Comparison of ENCODE assay signal across 20 cellular contexts in genomic region chr4:172147702-172148101, GRCh38.
A peak's percentile ranks its signal among the peaks of the same experiment; 100 is the strongest.
DNase-seq lines count a peak whose midpoint lies in the region; ATAC-seq and TF ChIP-seq lines count a peak whose summit lies in the region.
"Had no signal": no experiment of that assay in that cellular context is flagged by ENCODE, and none has a peak within 500 bp of the region (broad histone marks: within the 10 kb centered on the region; RNA-seq: fewer than 3 reads in every experiment).

No MANE protein-coding gene starts in this region.

- WGBS in body of pancreas, 2 donors = 11 to 16% methylated on average over 2 of the region's 2 CpGs

- DNase-seq in AG04449 (ENCODE audit: low read depth, low spot score) = peak; percentile 36
- DNase-seq in HFFc6 = peak; percentile 48
- peak; percentile 49 for DNase-seq in SK-MEL-5 (ENCODE audit: low read depth, low spot score)
- peak; percentile 77 for DNase-seq in fibroblast of peridontal ligament (ENCODE audit: extremely low read depth)
- DNase-seq in stimulated activated CD4-positive, alpha-beta T cell treated with anti-CD3 and anti-CD28 coated beads, Interleukin-4, amount 100 ng/mL, for 4 hours = no peak
- DNase-seq in NCI-H2107 treated with DMSO at 0.1 percent for 48 hours (lab: John Stamatoyannopoulos, UW; ENCODE audit: unreplicated experiment) = no peak
- DNase-seq in body of pancreas = no peak
- DNase-seq in activated T-cell treated with anti-CD3 and anti-CD28 coated beads, Interleukin-2, amount 50 U/mL, for 72 hours = no peak
- DNase-seq: activated T-cell treated with anti-CD3 and anti-CD28 coated beads for 4 hours; DMS 273 treated with DMSO at 0.1 percent for 48 hours; effector memory CD4-positive, alpha-beta T cell; islet precursor cell; NCI-H226; stimulated activated naive B cell treated with anti-CD40 and anti-IgM and Interleukin-4, amounts not matched to agents 10 μg/mL and 1 μg/mL and 100 μg/mL, for 72 hours; upper lobe of left lung had no signal

- H3K27me3 Mint-ChIP-seq in HFFc6 (ENCODE audit: insufficient read depth) = no peaks in the 10 kb centered on the region; the same call in 1 of the 2 replicates
- no peaks in the 10 kb centered on the region for H3K27me3 Mint-ChIP-seq in activated T-cell treated with anti-CD3 and anti-CD28 coated beads, Interleukin-2, amount 50 U/mL, for 72 hours (ENCODE audit: low read depth)
- H3K27me3 Mint-ChIP-seq: activated naive CD4-positive, alpha-beta T cell treated with anti-CD3 and anti-CD28 coated beads, Interleukin-2, amount 50 U/mL, for 24 hours; stimulated activated naive B cell treated with anti-CD40 and anti-IgM and Interleukin-4, amounts not matched to agents 10 μg/mL and 1 μg/mL and 100 μg/mL, for 72 hours had no signal

- H3K27me3 ChIP-seq in body of pancreas = no peaks in the 10 kb centered on the region
- H3K27me3 ChIP-seq: cardiac muscle cell, gastroesophageal sphincter, upper lobe of left lung had no signal

- no peaks in the 10 kb centered on the region for H3K9me3 ChIP-seq in body of pancreas
- H3K9me3 ChIP-seq: gastroesophageal sphincter, upper lobe of left lung had no signal

- TF ChIP-seq CTCF in AG04449 (IDR thresholded peaks at IDR 0.05; ENCODE audit: insufficient read depth, low read length, missing control alignments) = no peak
- peak; percentile 63 for TF ChIP-seq CTCF in HFFc6 (IDR thresholded peaks at IDR 0.05)
- no peak for TF ChIP-seq CTCF in body of pancreas (IDR thresholded peaks at IDR 0.05)

- intact Hi-C loops in body of pancreas (cut with DNase I) = no loop called here

- no peak overlapping the region for H3K27ac ChIP-seq in body of pancreas
- H3K27ac ChIP-seq: cardiac muscle cell, gastroesophageal sphincter, upper lobe of left lung had no signal

- in situ Hi-C loops in SK-MEL-5 (cut with HindIII; ENCODE audit: low pct_unique_long_range_greater_than_20kb, low sequenced_read_pairs) = no loop called here

- no peaks in the 10 kb centered on the region for H3K4me1 ChIP-seq in body of pancreas
- H3K4me1 ChIP-seq: gastroesophageal sphincter, upper lobe of left lung had no signal

- H3K4me1 Mint-ChIP-seq in HFFc6 (ENCODE audit: low read depth) = peaks cover 27% of the 10 kb centered on the region
- H3K4me1 Mint-ChIP-seq in activated T-cell treated with anti-CD3 and anti-CD28 coated beads, Interleukin-2, amount 50 U/mL, for 72 hours (ENCODE audit: low read depth) = no peaks in the 10 kb centered on the region
- H3K4me1 Mint-ChIP-seq: activated naive CD4-positive, alpha-beta T cell treated with anti-CD3 and anti-CD28 coated beads, Interleukin-2, amount 50 U/mL, for 24 hours had no signal

- H3K36me3 ChIP-seq in body of pancreas (replicated peaks in 1 of 2; ENCODE audit: insufficient read depth in 1 of 2, low read depth in 2 of 2) = no peaks in the 10 kb centered on the region
- H3K36me3 ChIP-seq: cardiac muscle cell, gastroesophageal sphincter, upper lobe of left lung had no signal

- CTCF ChIA-PET in AG04449 (lab: Yijun Ruan, JAX) = interaction anchor here (0.8 to 1.9 kb wide), 4 partner anchors 11 to 1888 kb away, joined by 3 to 5 read pairs (median 4); no protein-coding TSS in a partner anchor

- H3K4me3 Mint-ChIP-seq in HFFc6 = no peak overlapping the region
- no peak overlapping the region for H3K4me3 Mint-ChIP-seq in activated T-cell treated with anti-CD3 and anti-CD28 coated beads, Interleukin-2, amount 50 U/mL, for 72 hours
- H3K4me3 Mint-ChIP-seq: activated naive CD4-positive, alpha-beta T cell treated with anti-CD3 and anti-CD28 coated beads, Interleukin-2, amount 50 U/mL, for 24 hours; stimulated activated naive B cell treated with anti-CD40 and anti-IgM and Interleukin-4, amounts not matched to agents 10 μg/mL and 1 μg/mL and 100 μg/mL, for 72 hours; T-helper 1 cell treated with Interleukin-12 subunit alpha and Interleukin-12 subunit beta and Interleukin-4 antibody, amounts not matched to agents 30 μg/mL and 1 μg/mL, for 36 hours had no signal

- no peak overlapping the region for H3K4me3 ChIP-seq in AG04449 (ENCODE audit: low read depth, low read length)
- H3K4me3 ChIP-seq in body of pancreas = no peak overlapping the region
- H3K4me3 ChIP-seq: cardiac muscle cell, gastroesophageal sphincter, upper lobe of left lung had no signal

- no peaks in the 10 kb centered on the region for H3K9me3 Mint-ChIP-seq in HFFc6
- H3K9me3 Mint-ChIP-seq in activated T-cell treated with anti-CD3 and anti-CD28 coated beads, Interleukin-2, amount 50 U/mL, for 72 hours = peaks cover 3 to 5% of the 10 kb centered on the region in 2 donors
- H3K9me3 Mint-ChIP-seq: activated naive CD4-positive, alpha-beta T cell treated with anti-CD3 and anti-CD28 coated beads, Interleukin-2, amount 50 U/mL, for 24 hours; stimulated activated naive B cell treated with anti-CD40 and anti-IgM and Interleukin-4, amounts not matched to agents 10 μg/mL and 1 μg/mL and 100 μg/mL, for 72 hours; T-helper 1 cell treated with Interleukin-12 subunit alpha and Interleukin-12 subunit beta and Interleukin-4 antibody, amounts not matched to agents 30 μg/mL and 1 μg/mL, for 36 hours had no signal

- no peaks in the 10 kb centered on the region for H3K36me3 Mint-ChIP-seq in HFFc6 (ENCODE audit: low read depth)
- H3K36me3 Mint-ChIP-seq in activated T-cell treated with anti-CD3 and anti-CD28 coated beads, Interleukin-2, amount 50 U/mL, for 72 hours (ENCODE audit: insufficient read depth in 2 of 2) = no peaks in the 10 kb centered on the region
- H3K36me3 Mint-ChIP-seq: activated naive CD4-positive, alpha-beta T cell treated with anti-CD3 and anti-CD28 coated beads, Interleukin-2, amount 50 U/mL, for 24 hours; stimulated activated naive B cell treated with anti-CD40 and anti-IgM and Interleukin-4, amounts not matched to agents 10 μg/mL and 1 μg/mL and 100 μg/mL, for 72 hours had no signal

- no peak for ATAC-seq in body of pancreas
- ATAC-seq in activated T-cell treated with anti-CD3 and anti-CD28 coated beads, Interleukin-2, amount 50 U/mL, for 72 hours (replicated peaks in 1 of 2) = no peak
- ATAC-seq: gastroesophageal sphincter; HepG2; stimulated activated naive B cell treated with anti-CD40 and anti-IgM and Interleukin-4, amounts not matched to agents 10 μg/mL and 1 μg/mL and 100 μg/mL, for 72 hours had no signal

- no peak overlapping the region for H3K27ac Mint-ChIP-seq in HFFc6
- H3K27ac Mint-ChIP-seq in activated T-cell treated with anti-CD3 and anti-CD28 coated beads, Interleukin-2, amount 50 U/mL, for 72 hours = no peak overlapping the region
- H3K27ac Mint-ChIP-seq: activated naive CD4-positive, alpha-beta T cell treated with anti-CD3 and anti-CD28 coated beads, Interleukin-2, amount 50 U/mL, for 24 hours; stimulated activated naive B cell treated with anti-CD40 and anti-IgM and Interleukin-4, amounts not matched to agents 10 μg/mL and 1 μg/mL and 100 μg/mL, for 72 hours; T-helper 1 cell treated with Interleukin-12 subunit alpha and Interleukin-12 subunit beta and Interleukin-4 antibody, amounts not matched to agents 30 μg/mL and 1 μg/mL, for 36 hours had no signal

- POLR2A ChIA-PET in AG04449 (lab: Yijun Ruan, JAX) = no interaction called here

- TF ChIP-seq POLR2A in body of pancreas (IDR thresholded peaks at IDR 0.05) = no peak

Comparison
In these comparisons a context has a peak if more than half of its experiments do, and no peak if none do; other contexts are left out.
1. DNase-seq: peak in AG04449 (single experiment), HFFc6 (single experiment), SK-MEL-5 (single experiment) and fibroblast of peridontal ligament (single experiment); none in stimulated activated CD4-positive, alpha-beta T cell treated with anti-CD3 and anti-CD28 coated beads, Interleukin-4, amount 100 ng/mL, for 4 hours (0 of 2), NCI-H2107 treated with DMSO at 0.1 percent for 48 hours (single experiment), body of pancreas (0 of 4) and activated T-cell treated with anti-CD3 and anti-CD28 coated beads, Interleukin-2, amount 50 U/mL, for 72 hours (0 of 2).